9 cellular contexts compared by ENCODE assay signal in the genomic region with DNA sequence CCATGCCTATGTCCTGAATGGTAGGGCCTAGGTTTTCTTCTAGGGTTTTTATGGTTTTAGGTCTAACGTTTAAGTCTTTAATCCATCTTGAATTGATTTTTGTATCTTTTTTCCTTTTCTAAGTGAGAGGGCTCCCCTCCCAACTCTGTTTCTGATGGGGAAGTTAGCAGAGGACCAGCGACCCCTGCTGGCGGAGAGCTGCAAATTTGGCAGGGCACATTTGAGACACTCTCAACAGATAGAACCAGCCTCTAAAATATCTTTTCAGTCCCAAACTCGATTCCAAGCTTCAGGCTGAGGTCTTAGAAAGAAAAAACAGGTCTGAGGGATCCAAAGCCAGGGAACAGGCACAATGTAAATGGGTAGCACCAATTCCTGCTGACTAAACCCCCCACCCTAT. TPM values are rescaled to one million over a fixed set of nuclear protein-coding genes. Genes with fewer than 3 reads are reported as not detected.
DNase-seq lines count a peak whose midpoint lies in the region; ATAC-seq and TF ChIP-seq lines count a peak whose summit lies in the region.
"Had no signal": no experiment of that assay in that cellular context is flagged by ENCODE, and none has a peak within 500 bp of the region (broad histone marks: within the 10 kb centered on the region; RNA-seq: fewer than 3 reads in every experiment).

No MANE protein-coding gene starts in this region.

- DNase-seq in DMS53 (lab: John Stamatoyannopoulos, UW) (peak; percentile 45), DMS53 treated with DMSO at 0.1 percent for 48 hours (lab: John Stamatoyannopoulos, UW; ENCODE audit: unreplicated experiment) (no peak), RWPE2 (ENCODE audit: low spot score) (no peak), dermis blood vessel endothelial cell (peak; percentile 62)
- peak; percentile 16 to 43 for DNase-seq in stimulated activated CD4-positive, alpha-beta T cell treated with anti-CD3 and anti-CD28 coated beads, Interleukin-4, amount 100 ng/mL, for 4 hours

- H3K9me3 Mint-ChIP-seq in stimulated activated memory B cell treated with anti-CD40 and anti-IgM and Interleukin-4, amounts not matched to agents 10 μg/mL and 1 μg/mL and 100 μg/mL, for 72 hours: peaks cover 9% of the 10 kb centered on the region

- no peaks in the 10 kb centered on the region for H3K4me1 ChIP-seq in RWPE2 (ENCODE audit: insufficient read depth, poor library complexity, severe bottlenecking)

- peaks cover 69% of the 10 kb centered on the region for H3K27me3 Mint-ChIP-seq in stimulated activated memory B cell treated with anti-CD40 and anti-IgM and Interleukin-4, amounts not matched to agents 10 μg/mL and 1 μg/mL and 100 μg/mL, for 72 hours

- TF ChIP-seq CTCF in RWPE2 (IDR thresholded peaks at IDR 0.05; ENCODE audit: poor library complexity, severe bottlenecking): peak; percentile 5

- no peaks in the 10 kb centered on the region for H3K36me3 Mint-ChIP-seq in stimulated activated memory B cell treated with anti-CD40 and anti-IgM and Interleukin-4, amounts not matched to agents 10 μg/mL and 1 μg/mL and 100 μg/mL, for 72 hours

- H3K4me3 Mint-ChIP-seq in stimulated activated memory B cell treated with anti-CD40 and anti-IgM and Interleukin-4, amounts not matched to agents 10 μg/mL and 1 μg/mL and 100 μg/mL, for 72 hours: no peak overlapping the region
- H3K4me3 Mint-ChIP-seq: T-helper 17 cell had no signal

- peaks cover 6% of the 10 kb centered on the region for H3K9me3 ChIP-seq in RWPE2 (ENCODE audit: severe bottlenecking)

- no peaks in the 10 kb centered on the region for H3K27me3 ChIP-seq in RWPE2 (ENCODE audit: insufficient read depth, poor library complexity, severe bottlenecking)

- ATAC-seq in RWPE2 (ENCODE audit: low read depth): no peak
- no peak for ATAC-seq in stimulated activated memory B cell treated with anti-CD40 and anti-IgM and Interleukin-4, amounts not matched to agents 10 μg/mL and 1 μg/mL and 100 μg/mL, for 72 hours
- ATAC-seq in GM21526 (IDR thresholded peaks at IDR 0.05; ENCODE audit: low FRiP score, unreplicated experiment): no peak
- no peak for ATAC-seq in GM19324 (IDR thresholded peaks at IDR 0.05; ENCODE audit: low FRiP score, unreplicated experiment)
- ATAC-seq: T-helper 17 cell had no signal

- no peaks in the 10 kb centered on the region for H3K36me3 ChIP-seq in RWPE2 (ENCODE audit: low read depth)

- H3K27ac ChIP-seq in RWPE2 (ENCODE audit: poor library complexity, severe bottlenecking): no peak overlapping the region

- H3K4me3 ChIP-seq in RWPE2 (ENCODE audit: severe bottlenecking): no peak overlapping the region

- no peaks in the 10 kb centered on the region for H3K4me1 Mint-ChIP-seq in stimulated activated memory B cell treated with anti-CD40 and anti-IgM and Interleukin-4, amounts not matched to agents 10 μg/mL and 1 μg/mL and 100 μg/mL, for 72 hours

- no peak overlapping the region for H3K27ac Mint-ChIP-seq in stimulated activated memory B cell treated with anti-CD40 and anti-IgM and Interleukin-4, amounts not matched to agents 10 μg/mL and 1 μg/mL and 100 μg/mL, for 72 hours
- H3K27ac Mint-ChIP-seq: T-helper 17 cell had no signal

RNA-seq across cellular contexts. Expression of gene LRRC3, which starts 32.5 kb away (rescaled TPM):
- total RNA-seq in dermis blood vessel endothelial cell: 1.9 and 2.1 TPM in 2 replicates

RNA-seq across cellular contexts. Expression of gene KRTAP10-1, which starts 52.2 kb away (rescaled TPM):
- not detected in 2 replicates for total RNA-seq in dermis blood vessel endothelial cell
- total RNA-seq: T-helper 17 cell had no signal

Comparison
In these comparisons a context has a peak if more than half of its experiments do, and no peak if none do; other contexts are left out.
1. DNase-seq: peak in DMS53 (single experiment), dermis blood vessel endothelial cell (single experiment) and stimulated activated CD4-positive, alpha-beta T cell treated with anti-CD3 and anti-CD28 coated beads, Interleukin-4, amount 100 ng/mL, for 4 hours (2 of 2); none in DMS53 treated with DMSO at 0.1 percent for 48 hours (single experiment) and RWPE2 (single experiment).